In the genomic region with DNA sequence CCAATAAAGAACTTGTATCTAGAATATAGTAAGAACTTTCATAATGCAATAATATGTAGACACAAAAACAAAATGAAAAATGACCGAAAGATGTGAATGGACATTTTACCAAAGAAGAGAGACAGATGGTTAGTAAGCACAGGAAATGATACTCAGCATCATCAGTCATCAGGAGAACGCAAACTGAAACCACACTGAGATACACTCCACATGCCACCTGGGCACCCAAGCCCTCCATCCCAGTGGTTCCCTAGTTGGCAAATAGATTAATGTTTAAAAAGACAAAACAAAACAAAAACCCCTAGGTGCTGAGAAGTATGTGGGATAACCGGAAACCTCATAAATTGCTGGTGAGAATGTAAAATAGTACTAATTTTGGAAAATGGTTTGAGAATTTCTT, we compare ENCODE assay signal across 21 cellular contexts. TPM values are rescaled to one million over a fixed set of nuclear protein-coding genes. Genes with fewer than 3 reads are reported as not detected.
DNase-seq lines count a peak whose midpoint lies in the region; ATAC-seq, FAIRE-seq and TF ChIP-seq lines count a peak whose summit lies in the region.
"Had no signal": no experiment of that assay in that cellular context is flagged by ENCODE, and none has a peak within 500 bp of the region (broad histone marks: within the 10 kb centered on the region; RNA-seq: fewer than 3 reads in every experiment).

No MANE protein-coding gene starts in this region.

- in situ Hi-C loops in GM13977 (cut with MboI; ENCODE audit: low pct_unique_long_range_greater_than_20kb, low sequenced_read_pairs, unreplicated experiment): no loop called here

- no peaks in the 10 kb centered on the region for H3K9me3 Mint-ChIP-seq in type B pancreatic cell
- H3K9me3 Mint-ChIP-seq: activated naive CD4-positive, alpha-beta T cell treated with anti-CD3 and anti-CD28 coated beads, Interleukin-2, amount 50 U/mL, for 24 hours had no signal

- H3K27me3 ChIP-seq in endocrine pancreas (ENCODE audit: control insufficient read depth, insufficient read depth, low read length): no peaks in the 10 kb centered on the region
- H3K27me3 ChIP-seq: BLaER1 treated with 17β-estradiol and CSF1 and Interleukin-3, amounts not matched to agents 10 nM and 100 nM; dorsolateral prefrontal cortex; heart right ventricle; vagina had no signal

- H3K4me1 Mint-ChIP-seq in type B pancreatic cell (ENCODE audit: unreplicated experiment): no peaks in the 10 kb centered on the region
- H3K4me1 Mint-ChIP-seq: activated naive CD4-positive, alpha-beta T cell treated with anti-CD3 and anti-CD28 coated beads, Interleukin-2, amount 50 U/mL, for 24 hours; brain had no signal

- DNase-seq in GM13977 (ENCODE audit: low spot score) (peak; percentile 36), GM19239 (ENCODE audit: insufficient read length, low spot score) (peak; percentile 19), type B pancreatic cell (ENCODE audit: extremely low spot score, unreplicated experiment) (no peak)
- no peak for DNase-seq in activated CD4-positive, alpha-beta T cell treated with anti-CD3 and anti-CD28 coated beads for 48 hours
- DNase-seq: dorsolateral prefrontal cortex; heart right ventricle; kidney glomerular epithelial cell; NCI-H187 treated with DMSO at 0.1 percent for 48 hours; NCI-H510A treated with DMSO at 0.1 percent for 48 hours; PC-3; SK-N-SH; small intestine; stimulated activated naive CD4-positive, alpha-beta T cell had no signal

- H3K27me3 Mint-ChIP-seq in type B pancreatic cell: no peaks in the 10 kb centered on the region
- H3K27me3 Mint-ChIP-seq: activated naive CD4-positive, alpha-beta T cell treated with anti-CD3 and anti-CD28 coated beads, Interleukin-2, amount 50 U/mL, for 24 hours; brain had no signal

- H3K9me3 ChIP-seq in endocrine pancreas (ENCODE audit: control insufficient read depth, low read length): no peaks in the 10 kb centered on the region
- H3K9me3 ChIP-seq: SK-N-SH had no signal

- no peaks in the 10 kb centered on the region for H3K36me3 ChIP-seq in endocrine pancreas (ENCODE audit: control insufficient read depth, insufficient read depth, low read length)

- peak overlapping the region; percentile 36 for H3K4me3 ChIP-seq in endocrine pancreas (ENCODE audit: control insufficient read depth, insufficient read depth, low read length)
- H3K4me3 ChIP-seq: BLaER1 treated with 17β-estradiol and CSF1 and Interleukin-3, amounts not matched to agents 10 nM and 100 nM; dorsolateral prefrontal cortex; heart right ventricle; vagina had no signal

- no peaks in the 10 kb centered on the region for H3K4me1 ChIP-seq in endocrine pancreas (ENCODE audit: control insufficient read depth, insufficient read depth, low read length)
- H3K4me1 ChIP-seq: heart right ventricle, vagina had no signal

- ATAC-seq in HG03108 (IDR thresholded peaks at IDR 0.05; ENCODE audit: unreplicated experiment): peak; percentile 76
- no peak for ATAC-seq in HG02759 (IDR thresholded peaks at IDR 0.05; ENCODE audit: unreplicated experiment)
- ATAC-seq: heart right ventricle, PC-3 had no signal

- no peak overlapping the region for H3K4me3 Mint-ChIP-seq in type B pancreatic cell
- H3K4me3 Mint-ChIP-seq: activated naive CD4-positive, alpha-beta T cell treated with anti-CD3 and anti-CD28 coated beads, Interleukin-2, amount 50 U/mL, for 24 hours; brain had no signal

- no peak for FAIRE-seq in GM19239 (lab: Jason Lieb, UNC)
- FAIRE-seq: H1, small intestine had no signal

- TF ChIP-seq CTCF in GM13977 (IDR thresholded peaks at IDR 0.05; ENCODE audit: extremely low read depth, insufficient read depth, missing control alignments) (no peak), type B pancreatic cell (conservative IDR thresholded peaks at IDR 0.05) (no peak)

- no peak overlapping the region for H3K27ac Mint-ChIP-seq in type B pancreatic cell
- H3K27ac Mint-ChIP-seq: activated naive CD4-positive, alpha-beta T cell treated with anti-CD3 and anti-CD28 coated beads, Interleukin-2, amount 50 U/mL, for 24 hours; brain had no signal

- peaks cover 10% of the 10 kb centered on the region for H3K36me3 Mint-ChIP-seq in type B pancreatic cell

- no peak overlapping the region for H3K9ac ChIP-seq in endocrine pancreas (ENCODE audit: control insufficient read depth, insufficient read depth, low read length)
- H3K9ac ChIP-seq: BLaER1 treated with 17β-estradiol and CSF1 and Interleukin-3, amounts not matched to agents 10 nM and 100 nM; SK-N-SH had no signal

RNA-seq across cellular contexts. Expression of a gene that starts 26.8 kb away (rescaled TPM):
- total RNA-seq in type B pancreatic cell (ENCODE audit: low replicate concordance): 33.0 and 34.7 TPM in 2 replicates

Comparison
In these comparisons a context has a peak if more than half of its experiments do, and no peak if none do; other contexts are left out.
1. DNase-seq: peak in GM13977 (single experiment) and GM19239 (single experiment); none in type B pancreatic cell (single experiment) and activated CD4-positive, alpha-beta T cell treated with anti-CD3 and anti-CD28 coated beads for 48 hours (single experiment).